8 cellular contexts compared by ENCODE assay signal in genomic region chr22:22558972-22559603, GRCh38. TPM values are rescaled to one million over a fixed set of nuclear protein-coding genes. Genes with fewer than 3 reads are reported as not detected.
DNase-seq lines count a peak whose midpoint lies in the region; ATAC-seq and TF ChIP-seq lines count a peak whose summit lies in the region.

A gene with protein sequence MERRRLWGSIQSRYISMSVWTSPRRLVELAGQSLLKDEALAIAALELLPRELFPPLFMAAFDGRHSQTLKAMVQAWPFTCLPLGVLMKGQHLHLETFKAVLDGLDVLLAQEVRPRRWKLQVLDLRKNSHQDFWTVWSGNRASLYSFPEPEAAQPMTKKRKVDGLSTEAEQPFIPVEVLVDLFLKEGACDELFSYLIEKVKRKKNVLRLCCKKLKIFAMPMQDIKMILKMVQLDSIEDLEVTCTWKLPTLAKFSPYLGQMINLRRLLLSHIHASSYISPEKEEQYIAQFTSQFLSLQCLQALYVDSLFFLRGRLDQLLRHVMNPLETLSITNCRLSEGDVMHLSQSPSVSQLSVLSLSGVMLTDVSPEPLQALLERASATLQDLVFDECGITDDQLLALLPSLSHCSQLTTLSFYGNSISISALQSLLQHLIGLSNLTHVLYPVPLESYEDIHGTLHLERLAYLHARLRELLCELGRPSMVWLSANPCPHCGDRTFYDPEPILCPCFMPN (minus strand): TSS chr22:22559265. CDS start chr22:22556832, 2,433 bp downstream.

- H3K9me3 ChIP-seq in sigmoid colon: no peaks in the 10 kb centered on the region

- WGBS in sigmoid colon, 2 donors: 33 to 55% methylated on average over 32 of the region's 32 CpGs

- peak; percentile 10 for DNase-seq in NCI-H128 (lab: John Stamatoyannopoulos, UW; ENCODE audit: unreplicated experiment)
- DNase-seq in SW480 (ENCODE audit: low spot score): peak; percentile 65
- DNase-seq in activated naive CD4-positive, alpha-beta T cell treated with anti-CD3 and anti-CD28 coated beads, Interleukin-2, amount 50 U/mL, for 16 hours: peak; percentile 73
- DNase-seq in kidney epithelial cell (ENCODE audit: low read depth): no peak
- peak; percentile 13 for DNase-seq in stimulated activated CD8-positive, alpha-beta memory T cell treated with anti-CD3 and anti-CD28 coated beads, Interleukin-12 subunit alpha, Interleukin-12 subunit beta, amount 100 ng/mL, for 4 hours (ENCODE audit: low read depth)
- no peak for DNase-seq in sigmoid colon

- TF ChIP-seq POLR2A in sigmoid colon (IDR thresholded peaks at IDR 0.05): no peak

- H3K27ac ChIP-seq in sigmoid colon: no peak within 1 kb of the TSS

- no peak for ATAC-seq in HG03432 (IDR thresholded peaks at IDR 0.05; ENCODE audit: unreplicated experiment)

- TF ChIP-seq CTCF in GM12875 (IDR thresholded peaks at IDR 0.05; ENCODE audit: borderline replicate concordance, insufficient read depth, low read depth, low read length) (peak; percentile 89), kidney epithelial cell (IDR thresholded peaks at IDR 0.05; ENCODE audit: insufficient read depth, low read length, poor library complexity, severe bottlenecking) (peak; percentile 84), sigmoid colon (IDR thresholded peaks at IDR 0.05) (no peak)

- no peak for TF ChIP-seq EP300 in sigmoid colon (IDR thresholded peaks at IDR 0.05)

- no peaks in the 10 kb centered on the region for H3K36me3 ChIP-seq in kidney epithelial cell (ENCODE audit: control insufficient read depth, insufficient read depth, low read length)
- no peaks in the 10 kb centered on the region for H3K36me3 ChIP-seq in sigmoid colon

- H3K4me3 ChIP-seq in GM12875 (ENCODE audit: low read depth, low read length): no peak within 1 kb of the TSS
- H3K4me3 ChIP-seq in kidney epithelial cell (ENCODE audit: low read depth, low read length): peak within 1 kb of the TSS; percentile 22
- no peak within 1 kb of the TSS for H3K4me3 ChIP-seq in sigmoid colon

- peaks cover 0 to 7% (median 2%) of the 10 kb centered on the region in 4 donors for H3K4me1 ChIP-seq in sigmoid colon

- H3K27me3 ChIP-seq in kidney epithelial cell (ENCODE audit: control insufficient read depth, insufficient read depth, low read length) (no peaks in the 10 kb centered on the region), sigmoid colon (peaks cover 0 to 4% (median 0%) of the 10 kb centered on the region in 3 donors)

- intact Hi-C loops in sigmoid colon (cut with DNase I): no loop called here

RNA-seq across cellular contexts. Expression of the gene that starts here (rescaled TPM):
- 3.7 and 3.8 TPM in 2 replicates for total RNA-seq in kidney epithelial cell
- total RNA-seq in sigmoid colon: under 1 TPM in 1 of 4 donors, not detected in 3; 0.16 TPM
- polyA plus RNA-seq in sigmoid colon: under 1 TPM in 1 of 3 donors, not detected in 2; 0.06 TPM

Comparison
In these comparisons a context has a peak if more than half of its experiments do, and no peak if none do; other contexts are left out.
1. CTCF ChIP-seq: peak in GM12875 (single experiment) and kidney epithelial cell (single experiment); none in sigmoid colon (0 of 4).
2. DNase-seq: peak in NCI-H128 (single experiment), SW480 (single experiment), activated naive CD4-positive, alpha-beta T cell treated with anti-CD3 and anti-CD28 coated beads, Interleukin-2, amount 50 U/mL, for 16 hours (single experiment) and stimulated activated CD8-positive, alpha-beta memory T cell treated with anti-CD3 and anti-CD28 coated beads, Interleukin-12 subunit alpha, Interleukin-12 subunit beta, amount 100 ng/mL, for 4 hours (single experiment); none in kidney epithelial cell (single experiment) and sigmoid colon (single experiment).